In the genomic region with DNA sequence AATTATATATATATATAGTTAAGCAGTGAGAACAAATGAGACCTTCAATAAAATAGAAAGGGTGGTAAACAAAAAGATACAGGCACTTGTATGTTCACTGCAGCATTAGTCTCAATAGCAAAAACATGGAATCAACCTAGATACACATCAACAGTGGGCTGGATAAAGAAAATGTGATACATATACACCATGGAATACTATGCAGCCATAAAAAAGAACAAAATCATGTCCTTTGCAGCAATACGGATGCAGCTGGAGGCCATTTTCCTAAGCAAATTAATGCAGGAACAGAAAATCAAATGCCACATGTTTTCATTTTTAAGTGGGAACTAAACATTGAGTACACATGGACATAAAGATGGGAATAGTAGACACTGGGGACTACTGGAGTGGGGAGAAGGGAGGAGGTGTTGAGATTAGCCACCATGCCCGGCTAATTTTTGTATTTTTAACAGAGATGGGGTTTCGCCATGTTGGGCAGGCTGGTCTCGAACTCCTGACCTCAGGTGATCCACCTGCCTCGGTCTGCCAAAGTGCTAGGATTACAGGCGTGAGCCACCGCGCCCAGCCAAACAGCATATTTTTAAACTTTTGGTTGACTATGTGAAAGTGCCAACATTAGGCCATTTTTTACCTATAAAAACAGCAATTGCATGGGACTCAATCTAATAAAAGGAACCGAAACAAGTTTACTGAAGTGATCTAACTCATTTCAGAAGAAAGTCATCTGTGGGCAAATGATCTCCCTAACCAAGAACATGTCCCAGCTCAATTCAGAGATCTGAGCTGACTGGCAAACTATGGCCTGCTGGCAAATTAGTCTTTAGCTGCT, we compare ENCODE assay signal across 1 cellular context.
TF ChIP-seq lines count a peak whose summit lies in the region.

No MANE protein-coding gene starts in this region.

TF ChIP-seq in GM12878, 131 proteins besides CTCF, POLR2A, EP300 and RAD21 (continued from another document and continues in another):
- TF ChIP-seq EGR1 (IDR thresholded peaks at IDR 0.05; ENCODE audit: borderline replicate concordance in 1 of 2, low read depth in 2 of 2, low read length in 2 of 2) (no peak), CREB1 (IDR thresholded peaks at IDR 0.05; ENCODE audit: low read depth) (no peak), MYC (IDR thresholded peaks at IDR 0.05; ENCODE audit: insufficient read depth, insufficient read length, insufficient replicate concordance, low read length, severe bottlenecking) (no peak), STAT3 (IDR thresholded peaks at IDR 0.05; ENCODE audit: low read depth, low read length) (no peak; the same call in 1 of the 2 replicates), BRCA1 (IDR thresholded peaks at IDR 0.05; ENCODE audit: low read depth, low read length) (no peak), TCF7 (IDR thresholded peaks at IDR 0.05; ENCODE audit: borderline replicate concordance) (no peak), ZNF207 (IDR thresholded peaks at IDR 0.05; ENCODE audit: borderline replicate concordance) (no peak), FOXK2 (IDR thresholded peaks at IDR 0.05) (no peak), NBN (IDR thresholded peaks at IDR 0.05) (peak; percentile 69; the same call in 1 of the 2 replicates), NR2C2 (IDR thresholded peaks at IDR 0.05; ENCODE audit: borderline replicate concordance, control insufficient read depth, insufficient read length, low read depth) (no peak), ZNF384 (IDR thresholded peaks at IDR 0.05; ENCODE audit: borderline replicate concordance, low read depth, low read length) (no peak), RBBP5 (conservative IDR thresholded peaks at IDR 0.05) (no peak), HDGF (IDR thresholded peaks at IDR 0.05) (no peak), ELK1 (IDR thresholded peaks at IDR 0.05; ENCODE audit: low read depth, low read length) (no peak), ZNF592 (IDR thresholded peaks at IDR 0.05) (no peak), PAX5 (IDR thresholded peaks at IDR 0.05; ENCODE audit: borderline replicate concordance, low read depth, low read length) (peak; percentile 50; the same call in 1 of the 2 replicates), SREBF1 (IDR thresholded peaks at IDR 0.05; ENCODE audit: low read length) (no peak), ZSCAN29 (IDR thresholded peaks at IDR 0.05) (no peak), HDAC6 (IDR thresholded peaks at IDR 0.05; ENCODE audit: unreplicated experiment) (no peak), USF1 (IDR thresholded peaks at IDR 0.05; ENCODE audit: borderline replicate concordance, extremely low read length, insufficient read depth, low read depth, low read length) (no peak), BHLHE40 (IDR thresholded peaks at IDR 0.05; ENCODE audit: borderline replicate concordance in 1 of 2, low read depth in 2 of 2, low read length in 1 of 2) (peak; percentile 13 to 70; a peak in 1 of 4 replicates), ATF2 (IDR thresholded peaks at IDR 0.05; ENCODE audit: low read length) (peak; percentile 70; the same call in 1 of the 2 replicates), ZZZ3 (IDR thresholded peaks at IDR 0.05; ENCODE audit: control insufficient read depth, insufficient read length, low read depth) (no peak), REST (IDR thresholded peaks at IDR 0.05; ENCODE audit: low read depth, low read length) (no peak), ZBTB33 (IDR thresholded peaks at IDR 0.05) (0 out of 2 replicates have a peak, but pooled peaks have one; percentile 24), IRF4 (IDR thresholded peaks at IDR 0.05; ENCODE audit: low read depth, low read length) (peak; percentile 93), MXI1 (IDR thresholded peaks at IDR 0.05; ENCODE audit: low read depth, low read length) (no peak), BACH1 (IDR thresholded peaks at IDR 0.05; ENCODE audit: borderline replicate concordance) (no peak; the same call in 1 of the 2 replicates), E2F4 (IDR thresholded peaks at IDR 0.05; ENCODE audit: low read depth, low read length) (no peak), YBX1 (IDR thresholded peaks at IDR 0.05) (no peak), KDM1A (IDR thresholded peaks at IDR 0.05; ENCODE audit: borderline replicate concordance) (no peak), POLR2AphosphoS2 (IDR thresholded peaks at IDR 0.05; ENCODE audit: low read depth, low read length) (no peak), CHD2 (IDR thresholded peaks at IDR 0.05; ENCODE audit: borderline replicate concordance, low read depth, low read length) (no peak)
- TF ChIP-seq, protein P1, sequence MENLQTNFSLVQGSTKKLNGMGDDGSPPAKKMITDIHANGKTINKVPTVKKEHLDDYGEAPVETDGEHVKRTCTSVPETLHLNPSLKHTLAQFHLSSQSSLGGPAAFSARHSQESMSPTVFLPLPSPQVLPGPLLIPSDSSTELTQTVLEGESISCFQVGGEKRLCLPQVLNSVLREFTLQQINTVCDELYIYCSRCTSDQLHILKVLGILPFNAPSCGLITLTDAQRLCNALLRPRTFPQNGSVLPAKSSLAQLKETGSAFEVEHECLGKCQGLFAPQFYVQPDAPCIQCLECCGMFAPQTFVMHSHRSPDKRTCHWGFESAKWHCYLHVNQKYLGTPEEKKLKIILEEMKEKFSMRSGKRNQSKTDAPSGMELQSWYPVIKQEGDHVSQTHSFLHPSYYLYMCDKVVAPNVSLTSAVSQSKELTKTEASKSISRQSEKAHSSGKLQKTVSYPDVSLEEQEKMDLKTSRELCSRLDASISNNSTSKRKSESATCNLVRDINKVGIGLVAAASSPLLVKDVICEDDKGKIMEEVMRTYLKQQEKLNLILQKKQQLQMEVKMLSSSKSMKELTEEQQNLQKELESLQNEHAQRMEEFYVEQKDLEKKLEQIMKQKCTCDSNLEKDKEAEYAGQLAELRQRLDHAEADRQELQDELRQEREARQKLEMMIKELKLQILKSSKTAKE (IDR thresholded peaks at IDR 0.05; ENCODE audit: low read depth, poor library complexity, severe bottlenecking): peak; percentile 85
- TF ChIP-seq, protein P2, sequence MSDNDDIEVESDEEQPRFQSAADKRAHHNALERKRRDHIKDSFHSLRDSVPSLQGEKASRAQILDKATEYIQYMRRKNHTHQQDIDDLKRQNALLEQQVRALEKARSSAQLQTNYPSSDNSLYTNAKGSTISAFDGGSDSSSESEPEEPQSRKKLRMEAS (IDR thresholded peaks at IDR 0.05; ENCODE audit: low read depth, low read length): no peak
- TF ChIP-seq, protein P3, sequence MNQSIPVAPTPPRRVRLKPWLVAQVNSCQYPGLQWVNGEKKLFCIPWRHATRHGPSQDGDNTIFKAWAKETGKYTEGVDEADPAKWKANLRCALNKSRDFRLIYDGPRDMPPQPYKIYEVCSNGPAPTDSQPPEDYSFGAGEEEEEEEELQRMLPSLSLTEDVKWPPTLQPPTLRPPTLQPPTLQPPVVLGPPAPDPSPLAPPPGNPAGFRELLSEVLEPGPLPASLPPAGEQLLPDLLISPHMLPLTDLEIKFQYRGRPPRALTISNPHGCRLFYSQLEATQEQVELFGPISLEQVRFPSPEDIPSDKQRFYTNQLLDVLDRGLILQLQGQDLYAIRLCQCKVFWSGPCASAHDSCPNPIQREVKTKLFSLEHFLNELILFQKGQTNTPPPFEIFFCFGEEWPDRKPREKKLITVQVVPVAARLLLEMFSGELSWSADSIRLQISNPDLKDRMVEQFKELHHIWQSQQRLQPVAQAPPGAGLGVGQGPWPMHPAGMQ (IDR thresholded peaks at IDR 0.05; ENCODE audit: borderline replicate concordance): no peak
